In the genomic region with DNA sequence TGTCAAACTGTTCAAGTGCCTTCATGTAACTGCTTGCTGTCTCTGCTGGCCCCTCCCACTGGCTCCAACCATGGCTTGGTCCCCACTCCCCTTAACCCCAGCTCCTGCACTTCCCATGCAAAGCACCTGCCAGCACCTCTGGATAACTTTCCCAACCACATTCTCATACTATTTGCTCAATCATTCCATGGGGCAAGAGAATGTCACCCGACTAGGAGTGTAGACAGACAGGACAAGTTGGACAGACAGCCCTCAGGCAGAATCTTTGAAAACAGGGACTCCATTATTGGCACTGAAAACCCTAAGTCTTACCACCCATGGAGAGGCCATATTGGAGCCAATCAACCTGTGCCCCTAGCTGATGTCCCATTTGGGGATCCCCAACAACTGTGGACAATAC, we compare ENCODE assay signal across 8 cellular contexts.
"Had no signal": no experiment of that assay in that cellular context is flagged by ENCODE, and none has a peak within 500 bp of the region (broad histone marks: within the 10 kb centered on the region; RNA-seq: fewer than 3 reads in every experiment).

No MANE protein-coding gene starts in this region.

- H3K4me3 ChIP-seq: K562 had no signal

- H3K27ac Mint-ChIP-seq: IgD-negative memory B cell had no signal

- H3K4me3 Mint-ChIP-seq: IgD-negative memory B cell had no signal

- ATAC-seq: HepG2, K562 had no signal

- H3K4me2 ChIP-seq: KMS-11 had no signal

- H3K27ac ChIP-seq: HL-60, KMS-11 had no signal

- DNase-seq: IMR-90, KBM-7, KG1 had no signal

- H3K9me3 Mint-ChIP-seq: IgD-negative memory B cell had no signal

- H3K9ac ChIP-seq: KMS-11 had no signal
